ENCODE assay signal across 18 cellular contexts in the genomic region with DNA sequence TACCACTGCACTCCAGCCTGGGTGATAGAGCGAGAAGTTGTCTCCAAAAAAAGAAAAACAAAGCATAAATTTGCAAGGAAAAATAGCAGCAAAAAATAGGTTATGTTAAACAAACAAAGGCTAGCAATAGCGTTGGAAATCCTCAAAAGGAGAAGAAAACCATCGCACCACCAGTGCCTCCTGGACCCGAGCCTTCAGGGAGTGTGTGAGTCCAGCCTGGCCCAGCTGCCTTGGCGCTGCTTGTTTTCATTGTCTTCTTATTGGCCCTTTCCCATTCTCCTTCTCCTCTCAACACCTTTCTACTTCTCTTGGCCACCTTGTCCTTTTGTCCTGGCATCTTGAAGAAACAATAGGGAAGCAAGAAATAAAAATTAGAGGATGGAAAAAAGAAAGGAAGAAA. TPM values are rescaled to one million over a fixed set of nuclear protein-coding genes. Genes with fewer than 3 reads are reported as not detected.
DNase-seq lines count a peak whose midpoint lies in the region; ATAC-seq and TF ChIP-seq lines count a peak whose summit lies in the region.
"Had no signal": no experiment of that assay in that cellular context is flagged by ENCODE, and none has a peak within 500 bp of the region (broad histone marks: within the 10 kb centered on the region; RNA-seq: fewer than 3 reads in every experiment).

No MANE protein-coding gene starts in this region.

- H3K27me3 ChIP-seq in SK-N-SH (ENCODE audit: insufficient read depth), result no peaks in the 10 kb centered on the region
- no peaks in the 10 kb centered on the region for H3K27me3 ChIP-seq in HCT116 (ENCODE audit: insufficient read depth, low read length)
- H3K27me3 ChIP-seq in body of pancreas, result no peaks in the 10 kb centered on the region
- no peaks in the 10 kb centered on the region for H3K27me3 ChIP-seq in neuronal stem cell (ENCODE audit: control insufficient read depth in 3 of 3, insufficient read depth in 3 of 3, low read depth in 1 of 3, low read length in 3 of 3)

- H3K4ac ChIP-seq in neuronal stem cell (ENCODE audit: low read length), result no peak overlapping the region

- no peak overlapping the region for H3K4me2 ChIP-seq in SK-N-SH
- H3K4me2 ChIP-seq in HCT116 (ENCODE audit: low read length), result no peak overlapping the region
- no peak overlapping the region for H3K4me2 ChIP-seq in neuronal stem cell (ENCODE audit: insufficient read depth, low read length, poor library complexity, severe bottlenecking)

- no peak for TF ChIP-seq CTCF in SK-N-SH (IDR thresholded peaks at IDR 0.05)
- no peak for TF ChIP-seq CTCF in HCT116 (IDR thresholded peaks at IDR 0.05 in 2 of 3, conservative IDR thresholded peaks at IDR 0.05 in 1 of 3; ENCODE audit: borderline replicate concordance in 1 of 3, insufficient read depth in 1 of 3, low read depth in 2 of 3, low read length in 2 of 3)
- no peak for TF ChIP-seq CTCF in body of pancreas (IDR thresholded peaks at IDR 0.05)

- H3K4me1 ChIP-seq in SK-N-SH (ENCODE audit: control insufficient read depth in 1 of 2, insufficient read depth in 2 of 2, low read depth in 1 of 2, low read length in 1 of 2) (peaks cover 0 to 3% of the 10 kb centered on the region in 2 experiments; a peak in 3 of 4 replicates), HCT116 (ENCODE audit: control insufficient read depth in 1 of 2, insufficient read depth in 2 of 2, low read length in 2 of 2) (peaks cover 21 to 30% of the 10 kb centered on the region in 2 experiments), body of pancreas (peaks cover 71% of the 10 kb centered on the region), neuronal stem cell (ENCODE audit: control insufficient read depth in 2 of 2, insufficient read depth in 1 of 2, low read depth in 1 of 2, low read length in 2 of 2) (peaks cover 14 to 30% of the 10 kb centered on the region in 2 donors)

- H3K18ac ChIP-seq in neuronal stem cell (ENCODE audit: low read length), result no peak overlapping the region

- H3K4me3 ChIP-seq in SK-N-SH (ENCODE audit: low read depth in 2 of 2, low read length in 1 of 2) (no peak overlapping the region), HCT116 (replicated peaks in 1 of 2; ENCODE audit: low read depth in 1 of 2, low read length in 2 of 2) (no peak overlapping the region), body of pancreas (no peak overlapping the region), neuronal stem cell (ENCODE audit: low read length in 2 of 2) (no peak overlapping the region)
- H3K4me3 ChIP-seq: left ventricle myocardium inferior had no signal

- no peaks in the 10 kb centered on the region for H3K9me3 ChIP-seq in SK-N-SH
- no peaks in the 10 kb centered on the region for H3K9me3 ChIP-seq in HCT116 (ENCODE audit: control insufficient read depth in 1 of 2, insufficient read depth in 1 of 2, low read depth in 1 of 2, low read length in 2 of 2)
- no peaks in the 10 kb centered on the region for H3K9me3 ChIP-seq in body of pancreas
- H3K9me3 ChIP-seq in neuronal stem cell (replicated peaks in 1 of 2; ENCODE audit: control insufficient read depth in 2 of 2, insufficient read depth in 1 of 2, low read depth in 1 of 2, low read length in 2 of 2), result peaks cover 0 to 4% of the 10 kb centered on the region in 2 donors
- H3K9me3 ChIP-seq: left ventricle myocardium inferior had no signal

- H2BK15ac ChIP-seq in neuronal stem cell (ENCODE audit: low read length), result no peak overlapping the region

- 79% methylated on average over 5 of the region's 5 CpGs for WGBS in SK-N-SH (ENCODE audit: low lambda C conversion rate)
- WGBS in body of pancreas, 2 donors, result 85 to 88% methylated on average over 5 of the region's 5 CpGs
- no CpG with 5 or more reads among the region's 5 CpGs for WGBS in neuronal stem cell (ENCODE audit: extremely low coverage in 2 of 2, insufficient read length in 2 of 2, insufficient replicate concordance in 1 of 2), 2 donors

- intact Hi-C loops in HCT116 (cut with micrococcal nuclease), result no loop called here
- intact Hi-C loops in body of pancreas (cut with DNase I), result no loop called here

- H4K20me1 ChIP-seq in SK-N-SH (ENCODE audit: insufficient read depth) (no peaks in the 10 kb centered on the region), HCT116 (ENCODE audit: insufficient read depth) (no peaks in the 10 kb centered on the region)

- no TSS peak for BruUV-seq in HCT116 (replicated peaks; lab: Mats Ljungman, UMichigan)

- no peak overlapping the region for H2BK12ac ChIP-seq in neuronal stem cell (ENCODE audit: low read length)

- TF ChIP-seq RAD21 in SK-N-SH (IDR thresholded peaks at IDR 0.05; ENCODE audit: low read length), result no peak
- TF ChIP-seq RAD21 in HCT116 (IDR thresholded peaks at IDR 0.05; ENCODE audit: low read depth), result no peak

- no peak overlapping the region for H2AK5ac ChIP-seq in neuronal stem cell (ENCODE audit: low read depth, low read length)

- H3K14ac ChIP-seq in neuronal stem cell (ENCODE audit: low read length), result no peak overlapping the region

- DNase-seq in SK-N-SH (no peak), HCT116 (ENCODE audit: low read depth, low spot score) (no peak), body of pancreas (no peak), neuronal stem cell (ENCODE audit: low spot score) (no peak), EL (no peak), 8988T (no peak)
- DNase-seq: activated CD4-positive, alpha-beta T cell treated with anti-CD3 and anti-CD28 coated beads, Interleukin-2, amount 50 U/mL, for 48 hours; hypothalamus; left ventricle myocardium inferior; MM.1S; NCI-H82; nephron progenitor cell; retina; RPMI8226; substantia nigra; T1000 had no signal

- H2AFZ ChIP-seq in SK-N-SH (ENCODE audit: low read depth) (0 out of 2 replicates have a peak overlapping the region, but pooled peaks have one; percentile 12), HCT116 (ENCODE audit: low read depth, low read length, poor library complexity, severe bottlenecking) (peak overlapping the region; percentile 59), neuronal stem cell (ENCODE audit: low read length) (peak overlapping the region; percentile 5)

- no peak overlapping the region for H4K91ac ChIP-seq in neuronal stem cell (ENCODE audit: low read depth, low read length, poor library complexity)

- peaks cover 18% of the 10 kb centered on the region for H3F3A ChIP-seq in SK-N-SH (replicated peaks; ENCODE audit: insufficient read depth)

- CTCF ChIA-PET in SK-N-SH (lab: Yijun Ruan, JAX), result interaction anchor here (0.8 to 8.1 kb wide), 4 partner anchors 15 to 138 kb away, joined by 3 to 86 read pairs (median 7); no protein-coding TSS in a partner anchor
- CTCF ChIA-PET in HCT116 (lab: Charles Lee), result no interaction called here

- H3K23ac ChIP-seq in neuronal stem cell (ENCODE audit: low read depth, low read length, poor library complexity), result no peak overlapping the region

- peaks cover under 1% of the 10 kb centered on the region for H3K79me1 ChIP-seq in neuronal stem cell (ENCODE audit: low read depth, low read length)

- POLR2A ChIA-PET in SK-N-SH (lab: Yijun Ruan, JAX) (no interaction called here), HCT116 (lab: Charles Lee) (no interaction called here)

- no peak overlapping the region for H4K8ac ChIP-seq in neuronal stem cell (ENCODE audit: low read depth, low read length)

- H3K36me3 ChIP-seq in SK-N-SH (replicated peaks in 1 of 2; ENCODE audit: control insufficient read depth in 1 of 2, insufficient read depth in 2 of 2, low read length in 1 of 2) (no peaks in the 10 kb centered on the region), HCT116 (ENCODE audit: control insufficient read depth in 1 of 2, insufficient read depth in 2 of 2, low read length in 2 of 2) (no peaks in the 10 kb centered on the region), body of pancreas (replicated peaks in 1 of 2; ENCODE audit: insufficient read depth in 1 of 2, low read depth in 2 of 2) (no peaks in the 10 kb centered on the region), neuronal stem cell (replicated peaks in 1 of 2; ENCODE audit: control insufficient read depth in 2 of 2, insufficient read depth in 2 of 2, low read length in 2 of 2) (no peaks in the 10 kb centered on the region)
- H3K36me3 ChIP-seq: left ventricle myocardium inferior had no signal

- no peak overlapping the region for H2BK5ac ChIP-seq in neuronal stem cell (ENCODE audit: low read length)

- RAD21 ChIA-PET in HCT116 (lab: Charles Lee; ENCODE audit: low non-redundant PET in 1 of 2, low total read pairs in 2 of 2, uncharacterized antibody in 2 of 2, unreplicated experiment in 2 of 2), result no interaction called here

- H2BK120ac ChIP-seq in neuronal stem cell (ENCODE audit: low read depth, low read length), result no peak overlapping the region

- ATAC-seq in SK-N-SH treated with all-trans-retinoic acid at 6 μM for 48 hours, result no peak
- no peak for ATAC-seq in HCT116
- ATAC-seq in body of pancreas, result no peak
- no peak for ATAC-seq in GM21619 (IDR thresholded peaks at IDR 0.05; ENCODE audit: unreplicated experiment)

- TF ChIP-seq EP300 in SK-N-SH (IDR thresholded peaks at IDR 0.05; ENCODE audit: borderline replicate concordance in 1 of 2, low read depth in 1 of 2, low read length in 1 of 2), result no peak

- no peaks in the 10 kb centered on the region for H3K9me2 ChIP-seq in SK-N-SH
- no peaks in the 10 kb centered on the region for H3K9me2 ChIP-seq in HCT116 (ENCODE audit: insufficient read depth)

- no peak overlapping the region for H3K27ac ChIP-seq in SK-N-SH (ENCODE audit: low read depth in 2 of 2, low read length in 1 of 2)
- no peak overlapping the region for H3K27ac ChIP-seq in HCT116 (ENCODE audit: low read depth, low read length)
- peak overlapping the region in 3 of 4 donors; percentile 85 to 94 (median 93) for H3K27ac ChIP-seq in body of pancreas
- no peak overlapping the region for H3K27ac ChIP-seq in neuronal stem cell (replicated peaks; ENCODE audit: low read length)

- H3K79me2 ChIP-seq in SK-N-SH (ENCODE audit: insufficient read depth) (peaks cover 2% of the 10 kb centered on the region), HCT116 (ENCODE audit: insufficient read depth, low read length) (peaks cover under 1% of the 10 kb centered on the region; the same call in 1 of the 2 replicates)

- TF ChIP-seq POLR2A in HCT116 (IDR thresholded peaks at IDR 0.05; ENCODE audit: borderline replicate concordance, extremely low read depth, insufficient read depth, insufficient read length) (no peak), body of pancreas (IDR thresholded peaks at IDR 0.05) (no peak)

- no peak overlapping the region for H3K9ac ChIP-seq in SK-N-SH
- H3K9ac ChIP-seq in HCT116 (ENCODE audit: low read length), result no peak overlapping the region
- no peak overlapping the region for H3K9ac ChIP-seq in neuronal stem cell (ENCODE audit: low read depth, low read length, poor library complexity)

RNA-seq across cellular contexts. Expression of gene UBALD2, which starts 4.5 kb away (rescaled TPM):
- polyA plus RNA-seq in SK-N-SH (2012; rRNA removed), result 16.7 and 27.0 TPM in 2 replicates
- 10.3 and 14.0 TPM in 2 replicates for polyA plus RNA-seq in SK-N-SH (2012; cell fraction: cytosol; rRNA removed)
- 14.0 and 19.5 TPM in 2 replicates for polyA plus RNA-seq in SK-N-SH (2012; cell fraction: nucleus; rRNA removed)
- total RNA-seq in HCT116 (2021; ENCODE audit: unreplicated experiment) (94.3 TPM), body of pancreas (1 to 10 TPM; 4.2 to 7.3 TPM)
- 148 and 150 TPM in 2 replicates for polyA plus RNA-seq in HCT116 (2012)
- polyA plus RNA-seq in neuronal stem cell (2013, experiment 1 of 2), result 43.3 TPM
- polyA plus RNA-seq in neuronal stem cell (2013, experiment 2 of 2), result 46.8 TPM

RNA-seq across cellular contexts. Expression of gene RNF157, which starts 20.4 kb away (rescaled TPM):
- 5.2 TPM in 2 replicates for polyA plus RNA-seq in SK-N-SH (2012; rRNA removed)
- 4.1 and 6.3 TPM in 2 replicates for polyA plus RNA-seq in SK-N-SH (2012; cell fraction: cytosol; rRNA removed)
- 5.5 and 8.1 TPM in 2 replicates for polyA plus RNA-seq in SK-N-SH (2012; cell fraction: nucleus; rRNA removed)
- total RNA-seq in HCT116 (2021; ENCODE audit: unreplicated experiment) (0.86 TPM), body of pancreas (10 to 100 TPM in 1 of 2 donors, 1 to 10 TPM in 1; 4.7 to 29.3 TPM)
- 0.54 and 0.59 TPM in 2 replicates for polyA plus RNA-seq in HCT116 (2012)
- 28.7 TPM for polyA plus RNA-seq in neuronal stem cell (2013, experiment 1 of 2)
- polyA plus RNA-seq in neuronal stem cell (2013, experiment 2 of 2), result 29.6 TPM

RNA-seq across cellular contexts. Expression of gene QRICH2, which starts 47.4 kb away (rescaled TPM):
- 6.2 and 7.6 TPM in 2 replicates for polyA plus RNA-seq in SK-N-SH (2012; rRNA removed)
- polyA plus RNA-seq in SK-N-SH (2012; cell fraction: cytosol; rRNA removed), result 1.8 and 3.0 TPM in 2 replicates
- polyA plus RNA-seq in SK-N-SH (2012; cell fraction: nucleus; rRNA removed), result 32.3 and 33.8 TPM in 2 replicates
- total RNA-seq in HCT116 (2021; ENCODE audit: unreplicated experiment), result 4.9 TPM
- 2.5 and 3.3 TPM in 2 replicates for polyA plus RNA-seq in HCT116 (2012)
- 1 to 10 TPM in 1 of 2 donors, under 1 TPM in 1; 0.66 to 1.6 TPM for total RNA-seq in body of pancreas
- polyA plus RNA-seq in neuronal stem cell (2013, experiment 1 of 2), result 1.8 TPM
- 1.6 TPM for polyA plus RNA-seq in neuronal stem cell (2013, experiment 2 of 2)

Comparison
In these comparisons a context has a peak if more than half of its experiments do, and no peak if none do; other contexts are left out.
1. H2AFZ ChIP-seq: peak in every context shown above with its lines; median percentile 59 in HCT116; 12 in SK-N-SH; 5 in neuronal stem cell.
2. H3K27ac ChIP-seq: peak in body of pancreas (3 of 4); none in SK-N-SH (0 of 2), HCT116 (single experiment) and neuronal stem cell (single experiment).
3. RNA of gene UBALD2, which starts 4.5 kb away (total RNA-seq): 94.3 TPM in HCT116 (single experiment); 4.2 to 7.3 TPM in body of pancreas; every median in the first group is over 10 times any median in the second.